10 cellular contexts compared by ENCODE assay signal in genomic region chr15:85607141-85607806, GRCh38.
DNase-seq lines count a peak whose midpoint lies in the region; ATAC-seq and TF ChIP-seq lines count a peak whose summit lies in the region.
"Had no signal": no experiment of that assay in that cellular context is flagged by ENCODE, and none has a peak within 500 bp of the region (broad histone marks: within the 10 kb centered on the region; RNA-seq: fewer than 3 reads in every experiment).

No MANE protein-coding gene starts in this region.

- peak; percentile 72 for DNase-seq in ELR (ENCODE audit: low read depth)
- no peak for DNase-seq in SK-N-SH
- DNase-seq in fibroblast of mammary gland (ENCODE audit: low read depth): peak; percentile 70
- DNase-seq in DMS53 (lab: John Stamatoyannopoulos, UW): no peak
- no peak for DNase-seq in putamen (ENCODE audit: low spot score)
- DNase-seq in NCI-H187 (lab: John Stamatoyannopoulos, UW): no peak
- DNase-seq: GDM1, right cardiac atrium had no signal

- WGBS in SK-N-SH (ENCODE audit: low lambda C conversion rate): 25% methylated on average over 2 of the region's 2 CpGs

- TF ChIP-seq CTCF in SK-N-SH (IDR thresholded peaks at IDR 0.05): no peak
- no peak for TF ChIP-seq CTCF in fibroblast of mammary gland (conservative IDR thresholded peaks at IDR 0.05; ENCODE audit: control insufficient read depth, insufficient read depth, low read depth, low read length)

- peaks cover 7% of the 10 kb centered on the region; the same call in 1 of the 2 replicates for H3K79me2 ChIP-seq in SK-N-SH (ENCODE audit: insufficient read depth)

- no peak for TF ChIP-seq RAD21 in SK-N-SH (IDR thresholded peaks at IDR 0.05; ENCODE audit: low read length)

- H3K9me2 ChIP-seq in SK-N-SH: no peaks in the 10 kb centered on the region

- peaks cover 27% of the 10 kb centered on the region for H3F3A ChIP-seq in SK-N-SH (replicated peaks; ENCODE audit: insufficient read depth)

- peaks cover 9 to 11% of the 10 kb centered on the region in 2 experiments for H3K36me3 ChIP-seq in SK-N-SH (replicated peaks in 1 of 2; ENCODE audit: control insufficient read depth in 1 of 2, insufficient read depth in 2 of 2, low read length in 1 of 2)
- peaks cover 13% of the 10 kb centered on the region for H3K36me3 ChIP-seq in skeletal muscle satellite cell (ENCODE audit: insufficient read depth, low read length)

- H3K4me3 ChIP-seq in SK-N-SH (ENCODE audit: low read depth in 2 of 2, low read length in 1 of 2) (0 out of 4 replicates have a peak overlapping the region, but pooled peaks of 1 of the 2 experiments have one; percentile 16), fibroblast of mammary gland (ENCODE audit: control insufficient read depth, low read depth, low read length) (no peak overlapping the region), skeletal muscle satellite cell (ENCODE audit: low read length) (peak overlapping the region; percentile 31)

- H3K9me3 ChIP-seq in SK-N-SH (no peaks in the 10 kb centered on the region), skeletal muscle satellite cell (replicated peaks; ENCODE audit: low read length) (no peaks in the 10 kb centered on the region)

- no peak for TF ChIP-seq EP300 in SK-N-SH (IDR thresholded peaks at IDR 0.05; ENCODE audit: borderline replicate concordance in 1 of 2, low read depth in 1 of 2, low read length in 1 of 2)

- peak overlapping the region; percentile 12 to 93; a peak in 3 of 4 replicates for H3K27ac ChIP-seq in SK-N-SH (ENCODE audit: low read depth in 2 of 2, low read length in 1 of 2)

- ATAC-seq in HG03378 (IDR thresholded peaks at IDR 0.05; ENCODE audit: unreplicated experiment): no peak

- H3K4me1 ChIP-seq in SK-N-SH (ENCODE audit: control insufficient read depth in 1 of 2, insufficient read depth in 2 of 2, low read depth in 1 of 2, low read length in 1 of 2) (peaks cover 0 to 16% of the 10 kb centered on the region in 2 experiments; a peak in 1 of 4 replicates), skeletal muscle satellite cell (ENCODE audit: control insufficient read depth, insufficient read depth, low read length) (peaks cover 25% of the 10 kb centered on the region)

- no peak overlapping the region for H2AFZ ChIP-seq in SK-N-SH (ENCODE audit: low read depth)

- H3K27me3 ChIP-seq in SK-N-SH (ENCODE audit: insufficient read depth): no peaks in the 10 kb centered on the region
- H3K27me3 ChIP-seq in skeletal muscle satellite cell (ENCODE audit: control insufficient read depth, insufficient read depth, low read length): no peaks in the 10 kb centered on the region

- POLR2A ChIA-PET in SK-N-SH (lab: Yijun Ruan, JAX): interaction anchor here (0.7 kb wide), 1 partner anchor 25 kb away, joined by 5 read pairs; no protein-coding TSS in a partner anchor

- CTCF ChIA-PET in SK-N-SH (lab: Yijun Ruan, JAX): no interaction called here

- H3K9ac ChIP-seq in SK-N-SH (peak overlapping the region; percentile 40; the same call in 1 of the 2 replicates), skeletal muscle satellite cell (ENCODE audit: low read depth, low read length) (peak overlapping the region; percentile 55)

- no peaks in the 10 kb centered on the region for H4K20me1 ChIP-seq in SK-N-SH (ENCODE audit: insufficient read depth)

- H3K4me2 ChIP-seq in SK-N-SH (peak overlapping the region; percentile 58), skeletal muscle satellite cell (ENCODE audit: low read length) (peak overlapping the region; percentile 72)

TF ChIP-seq in SK-N-SH, 30 proteins besides CTCF, POLR2A, EP300 and RAD21:
- TF ChIP-seq ELF1 (IDR thresholded peaks at IDR 0.05) (no peak), TAF1 (IDR thresholded peaks at IDR 0.05; ENCODE audit: borderline replicate concordance, low read depth, low read length) (no peak), RCOR1 (IDR thresholded peaks at IDR 0.05; ENCODE audit: low read length) (no peak), SIN3A (IDR thresholded peaks at IDR 0.05; ENCODE audit: borderline replicate concordance, low read depth, low read length) (no peak)

Comparison
In these comparisons a context has a peak if more than half of its experiments do, and no peak if none do; other contexts are left out.
1. DNase-seq: peak in ELR (single experiment) and fibroblast of mammary gland (single experiment); none in SK-N-SH (single experiment), DMS53 (single experiment), putamen (single experiment) and NCI-H187 (0 of 2).